In genomic region chr14:96274122-96274910, GRCh38 we compare ENCODE assay signal across 14 cellular contexts. TPM values are rescaled to one million over a fixed set of nuclear protein-coding genes. Genes with fewer than 3 reads are reported as not detected.
DNase-seq lines count a peak whose midpoint lies in the region; ATAC-seq and TF ChIP-seq lines count a peak whose summit lies in the region.
"Had no signal": no experiment of that assay in that cellular context is flagged by ENCODE, and none has a peak within 500 bp of the region (broad histone marks: within the 10 kb centered on the region; RNA-seq: fewer than 3 reads in every experiment).

No MANE protein-coding gene starts in this region.

- no peak for TF ChIP-seq CTCF in gastroesophageal sphincter (IDR thresholded peaks at IDR 0.05)

- peak overlapping the region in 2 of 4 donors; percentile 9 to 36 for H3K27ac ChIP-seq in gastroesophageal sphincter

- no peaks in the 10 kb centered on the region for H3K27me3 ChIP-seq in gastroesophageal sphincter

- TF ChIP-seq POLR2A in gastroesophageal sphincter (IDR thresholded peaks at IDR 0.05) = no peak

- peak; percentile 41 for DNase-seq in Daoy (ENCODE audit: low read depth)
- DNase-seq in retina = peak; percentile 41
- no peak for DNase-seq in NCI-H526 treated with DMSO at 0.1 percent for 48 hours (lab: John Stamatoyannopoulos, UW)
- DNase-seq in HuH-7 (ENCODE audit: low spot score) = no peak
- no peak for DNase-seq in activated CD8-positive, alpha-beta memory T cell treated with anti-CD3 and anti-CD28 coated beads, Interleukin-2, amount 50 U/mL, for 4 hours
- DNase-seq: activated CD4-positive, alpha-beta T cell treated with anti-CD3 and anti-CD28 coated beads, Interleukin-2, amount 50 U/mL, for 48 hours; activated naive CD4-positive, alpha-beta T cell; NCI-H69; stimulated activated CD4-positive, alpha-beta T cell treated with anti-CD3 and anti-CD28 coated beads, Interleukin-15, amount 100 ng/mL, for 24 hours; SW 1271 had no signal

- 70 to 79% methylated on average over 2 to 10 of the region's 10 CpGs for WGBS in gastroesophageal sphincter (ENCODE audit: low coverage in 1 of 2), 2 donors

- H3K4me1 ChIP-seq in gastroesophageal sphincter = peaks cover 0 to 30% (median 10%) of the 10 kb centered on the region in 3 donors

- ATAC-seq in SK-N-SH treated with all-trans-retinoic acid at 6 μM for 48 hours (peak; percentile 76), gastroesophageal sphincter (peak; percentile 58), GM21786 (IDR thresholded peaks at IDR 0.05; ENCODE audit: unreplicated experiment) (no peak)

- peaks cover 0 to 36% (median 0%) of the 10 kb centered on the region in 3 donors for H3K9me3 ChIP-seq in gastroesophageal sphincter

- no peak overlapping the region for H3K4me3 ChIP-seq in gastroesophageal sphincter

- H3K36me3 ChIP-seq in gastroesophageal sphincter = peaks cover 0 to 5% of the 10 kb centered on the region in 2 donors

- no peak for TF ChIP-seq EP300 in gastroesophageal sphincter (IDR thresholded peaks at IDR 0.05)

TF ChIP-seq in SK-N-SH treated with all-trans-retinoic acid at 6 μM for 48 hours, 23 proteins besides CTCF, POLR2A, EP300 and RAD21:
- TF ChIP-seq OSR1 (CRISPR knock-in tag; IDR thresholded peaks at IDR 0.05) (no peak), TCF4 (CRISPR knock-in tag; IDR thresholded peaks at IDR 0.05; ENCODE audit: borderline replicate concordance) (peak; percentile 19; the same call in 1 of the 2 replicates), TSHZ2 (CRISPR knock-in tag; IDR thresholded peaks at IDR 0.05) (0 out of 2 replicates have a peak, but pooled peaks have one; percentile 46), POU6F1 (CRISPR knock-in tag; IDR thresholded peaks at IDR 0.05; ENCODE audit: borderline replicate concordance, low read depth) (no peak), CREB5 (CRISPR knock-in tag; IDR thresholded peaks at IDR 0.05; ENCODE audit: low read depth) (peak; percentile 46; the same call in 1 of the 2 replicates), ZNF8 (CRISPR knock-in tag; IDR thresholded peaks at IDR 0.05) (peak; percentile 44; the same call in 1 of the 2 replicates), GLIS3 (CRISPR knock-in tag; IDR thresholded peaks at IDR 0.05) (no peak), ZC3H10 (CRISPR knock-in tag; IDR thresholded peaks at IDR 0.05) (no peak), ZFP3 (CRISPR knock-in tag; IDR thresholded peaks at IDR 0.05) (peak; percentile 84; the same call in 1 of the 2 replicates), ISL1 (CRISPR knock-in tag; IDR thresholded peaks at IDR 0.05) (peak; percentile 80), ARNTL (CRISPR knock-in tag; IDR thresholded peaks at IDR 0.05; ENCODE audit: borderline replicate concordance, low read depth) (no peak)

RNA-seq across cellular contexts. Expression of gene BDKRB1, which starts 18.3 kb away (rescaled TPM):
- total RNA-seq in Daoy (2014; rRNA removed; shearing (Covaris generic)) = 0.97 and 1.5 TPM in 2 replicates
- total RNA-seq in gastroesophageal sphincter = 1 to 10 TPM in 2 of 4 donors, under 1 TPM in 1, not detected in 1; 0.50 to 7.9 (median 1.2) TPM
- total RNA-seq: dermis microvascular lymphatic vessel endothelial cell had no signal

Comparison
In these comparisons a context has a peak if more than half of its experiments do, and no peak if none do; other contexts are left out.
1. DNase-seq: peak in Daoy (single experiment) and retina (single experiment); none in NCI-H526 treated with DMSO at 0.1 percent for 48 hours (single experiment), HuH-7 (single experiment) and activated CD8-positive, alpha-beta memory T cell treated with anti-CD3 and anti-CD28 coated beads, Interleukin-2, amount 50 U/mL, for 4 hours (single experiment).